Comparison of ENCODE assay signal across 23 cellular contexts in the genomic region with DNA sequence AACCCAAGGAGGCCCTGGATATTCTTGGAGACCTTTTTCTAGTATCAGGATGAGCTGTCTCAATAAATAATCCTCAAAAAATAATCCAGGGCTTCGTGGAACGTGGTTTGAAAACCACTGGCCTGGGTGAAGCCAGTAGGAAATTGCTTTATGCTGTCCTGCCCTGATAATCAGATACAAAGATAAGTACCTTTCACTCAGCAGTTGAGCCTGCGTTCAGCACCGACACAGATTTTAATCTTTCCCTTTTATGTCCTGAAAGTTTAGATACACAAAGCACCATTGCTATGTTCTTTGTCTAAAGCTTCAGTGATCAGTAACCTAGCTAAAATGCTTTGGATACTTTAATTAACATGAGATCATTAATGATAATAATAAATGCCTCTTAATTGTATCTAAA.
DNase-seq lines count a peak whose midpoint lies in the region; ATAC-seq and TF ChIP-seq lines count a peak whose summit lies in the region.
"Had no signal": no experiment of that assay in that cellular context is flagged by ENCODE, and none has a peak within 500 bp of the region (broad histone marks: within the 10 kb centered on the region; RNA-seq: fewer than 3 reads in every experiment).

No MANE protein-coding gene starts in this region.

- H3K27me3 Mint-ChIP-seq in natural killer cell (ENCODE audit: low read depth in 2 of 2), result no peaks in the 10 kb centered on the region
- no peaks in the 10 kb centered on the region for H3K27me3 Mint-ChIP-seq in activated naive CD4-positive, alpha-beta T cell treated with anti-CD3 and anti-CD28 coated beads for 36 hours (ENCODE audit: low read depth)
- H3K27me3 Mint-ChIP-seq: CD4-positive, alpha-beta T cell; IgD-negative memory B cell had no signal

- no peaks in the 10 kb centered on the region for H3K27me3 ChIP-seq in muscle layer of colon (ENCODE audit: control insufficient read depth in 1 of 2, insufficient read depth in 2 of 2, low read length in 2 of 2)
- H3K27me3 ChIP-seq: BLaER1 treated with 17β-estradiol and CSF1 and Interleukin-3, amounts not matched to agents 10 nM and 100 nM had no signal

- no peak overlapping the region for H3K4me3 ChIP-seq in muscle layer of colon (ENCODE audit: low read depth in 1 of 2, low read length in 2 of 2)
- H3K4me3 ChIP-seq: A549; BLaER1 treated with 17β-estradiol and CSF1 and Interleukin-3, amounts not matched to agents 10 nM and 100 nM had no signal

- ATAC-seq in SK-N-SH treated with all-trans-retinoic acid at 6 μM for 48 hours, result peak; percentile 84
- no peak for ATAC-seq in natural killer cell
- ATAC-seq: A549, PC-3 had no signal

- H3K36me3 Mint-ChIP-seq in natural killer cell, result no peaks in the 10 kb centered on the region
- H3K36me3 Mint-ChIP-seq in activated naive CD4-positive, alpha-beta T cell treated with anti-CD3 and anti-CD28 coated beads for 36 hours (ENCODE audit: low read depth), result no peaks in the 10 kb centered on the region
- H3K36me3 Mint-ChIP-seq: IgD-negative memory B cell had no signal

- no peak for TF ChIP-seq CTCF in natural killer cell (IDR thresholded peaks at IDR 0.05)

- DNase-seq in M059J (ENCODE audit: low read depth) (peak; percentile 17), NCI-H128 (lab: John Stamatoyannopoulos, UW; ENCODE audit: unreplicated experiment) (no peak), natural killer cell (no peak), hippocampal formation (lab: John Stamatoyannopoulos, UW) (no peak)
- no peak for DNase-seq in activated naive CD4-positive, alpha-beta T cell treated with anti-CD3 and anti-CD28 coated beads for 36 hours
- DNase-seq: AML-193; CD4-positive, alpha-beta T cell; GDM1; GOT3; HCEC 1CT; NCI-H1092 treated with DMSO at 0.1 percent for 48 hours; NCI-H1436 treated with DMSO at 0.1 percent for 48 hours; NCI-H187 treated with DMSO at 0.1 percent for 48 hours; NCI-H2171 treated with DMSO at 0.1 percent for 48 hours; NCI-H524; NCI-H748 treated with DMSO at 0.1 percent for 48 hours; NK-92 treated with Interleukin-12 subunit alpha and Interleukin-12 subunit beta, amount 100 ng/mL, for 24 hours; PC-3 had no signal

- H3K27ac ChIP-seq in muscle layer of colon (ENCODE audit: low read depth, low read length), result peak overlapping the region; percentile 37
- H3K27ac ChIP-seq: A549; BLaER1 treated with 17β-estradiol and CSF1 and Interleukin-3, amounts not matched to agents 10 nM and 100 nM had no signal

- peaks cover 5% of the 10 kb centered on the region for H3K4me1 ChIP-seq in muscle layer of colon (ENCODE audit: insufficient read depth, low read length)
- H3K4me1 ChIP-seq: A549; BLaER1 treated with 17β-estradiol and CSF1 and Interleukin-3, amounts not matched to agents 10 nM and 100 nM had no signal

- peaks cover 8 to 14% of the 10 kb centered on the region in 2 donors for H3K9me3 Mint-ChIP-seq in natural killer cell
- H3K9me3 Mint-ChIP-seq in activated naive CD4-positive, alpha-beta T cell treated with anti-CD3 and anti-CD28 coated beads for 36 hours, result peaks cover 8% of the 10 kb centered on the region

- H3K36me3 ChIP-seq in muscle layer of colon (ENCODE audit: insufficient read depth, low read length), result no peaks in the 10 kb centered on the region
- H3K36me3 ChIP-seq: BLaER1 treated with 17β-estradiol and CSF1 and Interleukin-3, amounts not matched to agents 10 nM and 100 nM had no signal

- intact Hi-C loops in natural killer cell (cut with micrococcal nuclease), result no loop called here
- intact Hi-C loops in activated naive CD4-positive, alpha-beta T cell treated with anti-CD3 and anti-CD28 coated beads for 36 hours (cut with micrococcal nuclease), result no loop called here

- no peak overlapping the region for H3K27ac Mint-ChIP-seq in natural killer cell
- H3K27ac Mint-ChIP-seq in activated naive CD4-positive, alpha-beta T cell treated with anti-CD3 and anti-CD28 coated beads for 36 hours, result no peak overlapping the region
- H3K27ac Mint-ChIP-seq: CD4-positive, alpha-beta T cell; IgD-negative memory B cell had no signal

- CTCF ChIA-PET in activated naive CD4-positive, alpha-beta T cell treated with anti-CD3 and anti-CD28 coated beads for 36 hours (lab: Charles Lee), result no interaction called here

- no peak overlapping the region for H3K4me3 Mint-ChIP-seq in natural killer cell
- H3K4me3 Mint-ChIP-seq in activated naive CD4-positive, alpha-beta T cell treated with anti-CD3 and anti-CD28 coated beads for 36 hours, result no peak overlapping the region
- H3K4me3 Mint-ChIP-seq: CD4-positive, alpha-beta T cell; IgD-negative memory B cell had no signal

- no peaks in the 10 kb centered on the region for H3K4me1 Mint-ChIP-seq in natural killer cell
- H3K4me1 Mint-ChIP-seq in activated naive CD4-positive, alpha-beta T cell treated with anti-CD3 and anti-CD28 coated beads for 36 hours (ENCODE audit: low read depth), result no peaks in the 10 kb centered on the region
- H3K4me1 Mint-ChIP-seq: IgD-negative memory B cell had no signal

- no peak overlapping the region for H3K9ac ChIP-seq in muscle layer of colon (ENCODE audit: low read length)
- H3K9ac ChIP-seq: BLaER1 treated with 17β-estradiol and CSF1 and Interleukin-3, amounts not matched to agents 10 nM and 100 nM had no signal

- H3K9me3 ChIP-seq in muscle layer of colon (ENCODE audit: low read length), result no peaks in the 10 kb centered on the region

TF ChIP-seq in SK-N-SH treated with all-trans-retinoic acid at 6 μM for 48 hours, 23 proteins besides CTCF, POLR2A, EP300 and RAD21:
- TF ChIP-seq ZNF8 (CRISPR knock-in tag; IDR thresholded peaks at IDR 0.05) (no peak), TCF4 (CRISPR knock-in tag; IDR thresholded peaks at IDR 0.05; ENCODE audit: borderline replicate concordance) (0 out of 2 replicates have a peak, but pooled peaks have one; percentile 14), ZFP3 (CRISPR knock-in tag; IDR thresholded peaks at IDR 0.05) (no peak), ZFP30 (CRISPR knock-in tag; IDR thresholded peaks at IDR 0.05) (no peak)
- TF ChIP-seq, protein P1, sequence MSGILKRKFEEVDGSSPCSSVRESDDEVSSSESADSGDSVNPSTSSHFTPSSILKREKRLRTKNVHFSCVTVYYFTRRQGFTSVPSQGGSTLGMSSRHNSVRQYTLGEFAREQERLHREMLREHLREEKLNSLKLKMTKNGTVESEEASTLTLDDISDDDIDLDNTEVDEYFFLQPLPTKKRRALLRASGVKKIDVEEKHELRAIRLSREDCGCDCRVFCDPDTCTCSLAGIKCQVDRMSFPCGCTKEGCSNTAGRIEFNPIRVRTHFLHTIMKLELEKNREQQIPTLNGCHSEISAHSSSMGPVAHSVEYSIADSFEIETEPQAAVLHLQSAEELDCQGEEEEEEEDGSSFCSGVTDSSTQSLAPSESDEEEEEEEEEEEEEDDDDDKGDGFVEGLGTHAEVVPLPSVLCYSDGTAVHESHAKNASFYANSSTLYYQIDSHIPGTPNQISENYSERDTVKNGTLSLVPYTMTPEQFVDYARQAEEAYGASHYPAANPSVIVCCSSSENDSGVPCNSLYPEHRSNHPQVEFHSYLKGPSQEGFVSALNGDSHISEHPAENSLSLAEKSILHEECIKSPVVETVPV (CRISPR knock-in tag; IDR thresholded peaks at IDR 0.05), result no peak
- TF ChIP-seq, protein P2, sequence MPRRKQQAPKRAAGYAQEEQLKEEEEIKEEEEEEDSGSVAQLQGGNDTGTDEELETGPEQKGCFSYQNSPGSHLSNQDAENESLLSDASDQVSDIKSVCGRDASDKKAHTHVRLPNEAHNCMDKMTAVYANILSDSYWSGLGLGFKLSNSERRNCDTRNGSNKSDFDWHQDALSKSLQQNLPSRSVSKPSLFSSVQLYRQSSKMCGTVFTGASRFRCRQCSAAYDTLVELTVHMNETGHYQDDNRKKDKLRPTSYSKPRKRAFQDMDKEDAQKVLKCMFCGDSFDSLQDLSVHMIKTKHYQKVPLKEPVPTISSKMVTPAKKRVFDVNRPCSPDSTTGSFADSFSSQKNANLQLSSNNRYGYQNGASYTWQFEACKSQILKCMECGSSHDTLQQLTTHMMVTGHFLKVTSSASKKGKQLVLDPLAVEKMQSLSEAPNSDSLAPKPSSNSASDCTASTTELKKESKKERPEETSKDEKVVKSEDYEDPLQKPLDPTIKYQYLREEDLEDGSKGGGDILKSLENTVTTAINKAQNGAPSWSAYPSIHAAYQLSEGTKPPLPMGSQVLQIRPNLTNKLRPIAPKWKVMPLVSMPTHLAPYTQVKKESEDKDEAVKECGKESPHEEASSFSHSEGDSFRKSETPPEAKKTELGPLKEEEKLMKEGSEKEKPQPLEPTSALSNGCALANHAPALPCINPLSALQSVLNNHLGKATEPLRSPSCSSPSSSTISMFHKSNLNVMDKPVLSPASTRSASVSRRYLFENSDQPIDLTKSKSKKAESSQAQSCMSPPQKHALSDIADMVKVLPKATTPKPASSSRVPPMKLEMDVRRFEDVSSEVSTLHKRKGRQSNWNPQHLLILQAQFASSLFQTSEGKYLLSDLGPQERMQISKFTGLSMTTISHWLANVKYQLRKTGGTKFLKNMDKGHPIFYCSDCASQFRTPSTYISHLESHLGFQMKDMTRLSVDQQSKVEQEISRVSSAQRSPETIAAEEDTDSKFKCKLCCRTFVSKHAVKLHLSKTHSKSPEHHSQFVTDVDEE (CRISPR knock-in tag; IDR thresholded peaks at IDR 0.05), result peak; percentile 50; the same call in 1 of the 2 replicates
TF ChIP-seq in SK-N-SH treated with all-trans-retinoic acid at 6 μM for 48 hours: peak in this region for 2.
